ENCODE assay signal across 10 cellular contexts in genomic region chr22:43956383-43956782, GRCh38. TPM values are rescaled to one million over a fixed set of nuclear protein-coding genes. Genes with fewer than 3 reads are reported as not detected.
A peak's percentile ranks its signal among the peaks of the same experiment; 100 is the strongest.
DNase-seq lines count a peak whose midpoint lies in the region; ATAC-seq and TF ChIP-seq lines count a peak whose summit lies in the region.
"Had no signal": no experiment of that assay in that cellular context is flagged by ENCODE, and none has a peak within 500 bp of the region (broad histone marks: within the 10 kb centered on the region; RNA-seq: fewer than 3 reads in every experiment).

No MANE protein-coding gene starts in this region.

- H3K27ac ChIP-seq in angular gyrus (ENCODE audit: low read depth, low read length) (peak overlapping the region; percentile 16), liver (ENCODE audit: low read depth in 1 of 2, low read length in 2 of 2) (peak overlapping the region in 1 of 2 donors; percentile 67), upper lobe of left lung (no peak overlapping the region)

- H3K36me3 ChIP-seq in liver (ENCODE audit: control insufficient read depth in 4 of 4, insufficient read depth in 3 of 4, low read depth in 1 of 4, low read length in 3 of 4) (no peaks in the 10 kb centered on the region), upper lobe of left lung (no peaks in the 10 kb centered on the region)

- H3K27me3 Mint-ChIP-seq in activated naive CD4-positive, alpha-beta T cell treated with anti-CD3 and anti-CD28 coated beads, Interleukin-2, amount 50 U/mL, for 24 hours, result no peaks in the 10 kb centered on the region

- H3K9me3 ChIP-seq in liver (ENCODE audit: control insufficient read depth in 4 of 4, low read length in 3 of 4) (no peaks in the 10 kb centered on the region), upper lobe of left lung (no peaks in the 10 kb centered on the region)

- peaks cover 51% of the 10 kb centered on the region for H3K4me1 Mint-ChIP-seq in activated naive CD4-positive, alpha-beta T cell treated with anti-CD3 and anti-CD28 coated beads, Interleukin-2, amount 50 U/mL, for 24 hours

- 59% methylated on average over 8 of the region's 8 CpGs for WGBS in liver
- WGBS in upper lobe of left lung, 2 donors, result 72 to 75% methylated on average over 8 of the region's 8 CpGs

- peak overlapping the region; percentile 92 for H3K27ac Mint-ChIP-seq in activated naive CD4-positive, alpha-beta T cell treated with anti-CD3 and anti-CD28 coated beads, Interleukin-2, amount 50 U/mL, for 24 hours

- DNase-seq in activated naive CD4-positive, alpha-beta T cell treated with Interleukin-2 at 50 U/mL for 16 hours, result no peak
- DNase-seq in upper lobe of left lung (no peak), hypothalamus (lab: John Stamatoyannopoulos, UW) (no peak), cerebellar nuclear complex (lab: John Stamatoyannopoulos, UW) (no peak)
- DNase-seq: activated CD4-positive, CD25-positive, alpha-beta regulatory T cell; retina had no signal

- H3K4me1 ChIP-seq in liver (ENCODE audit: control insufficient read depth in 4 of 4, insufficient read depth in 4 of 4, low read length in 3 of 4), result peaks cover 6 to 33% (median 22%) of the 10 kb centered on the region in 4 donors
- H3K4me1 ChIP-seq in upper lobe of left lung, result peaks cover 27 to 38% (median 28%) of the 10 kb centered on the region in 4 donors

- no peak for TF ChIP-seq RAD21 in liver (IDR thresholded peaks at IDR 0.05)

- no peak for TF ChIP-seq CTCF in liver (IDR thresholded peaks at IDR 0.05; ENCODE audit: low read depth, low read length, missing input control)
- no peak for TF ChIP-seq CTCF in upper lobe of left lung (IDR thresholded peaks at IDR 0.05)

- H3K27me3 ChIP-seq in liver (ENCODE audit: control insufficient read depth in 4 of 4, insufficient read depth in 4 of 4, low read length in 3 of 4) (no peaks in the 10 kb centered on the region), upper lobe of left lung (no peaks in the 10 kb centered on the region)

- H3K4me3 Mint-ChIP-seq in activated naive CD4-positive, alpha-beta T cell treated with anti-CD3 and anti-CD28 coated beads, Interleukin-2, amount 50 U/mL, for 24 hours, result peak overlapping the region; percentile 94

- H3K9me3 Mint-ChIP-seq in activated naive CD4-positive, alpha-beta T cell treated with anti-CD3 and anti-CD28 coated beads, Interleukin-2, amount 50 U/mL, for 24 hours, result no peaks in the 10 kb centered on the region

- H3K9ac ChIP-seq in liver (ENCODE audit: low read depth in 1 of 2, low read length in 2 of 2), result no peak overlapping the region

- peaks cover 3% of the 10 kb centered on the region for H3K36me3 Mint-ChIP-seq in activated naive CD4-positive, alpha-beta T cell treated with anti-CD3 and anti-CD28 coated beads, Interleukin-2, amount 50 U/mL, for 24 hours

- TF ChIP-seq POLR2A in upper lobe of left lung (IDR thresholded peaks at IDR 0.05), result no peak

- ATAC-seq in upper lobe of left lung (ENCODE audit: low FRiP score in 2 of 2) (no peak), HG02938 (IDR thresholded peaks at IDR 0.05; ENCODE audit: unreplicated experiment) (no peak)

- no peak for TF ChIP-seq EP300 in upper lobe of left lung (IDR thresholded peaks at IDR 0.05)

- peak overlapping the region; percentile 76 to 97 (median 79) for H3K4me3 ChIP-seq in liver (ENCODE audit: low read depth in 1 of 3, low read length in 3 of 3)
- H3K4me3 ChIP-seq in upper lobe of left lung, result peak overlapping the region in 3 of 4 donors; percentile 81 to 98 (median 93)

TF ChIP-seq in liver, 16 proteins besides CTCF, POLR2A, EP300 and RAD21:
- TF ChIP-seq FOXA2 (IDR thresholded peaks at IDR 0.05) (no peak), FOXA1 (IDR thresholded peaks at IDR 0.05) (no peak), SP1 (IDR thresholded peaks at IDR 0.05) (no peak), MAX (IDR thresholded peaks at IDR 0.05) (no peak), TAF1 (conservative IDR thresholded peaks at IDR 0.05) (no peak), HNF4G (IDR thresholded peaks at IDR 0.05) (no peak), REST (IDR thresholded peaks at IDR 0.05) (no peak), YY1 (IDR thresholded peaks at IDR 0.05) (no peak), JUND (IDR thresholded peaks at IDR 0.05) (no peak), GABPA (IDR thresholded peaks at IDR 0.05 in 1 of 2, conservative IDR thresholded peaks at IDR 0.05 in 1 of 2) (no peak), RXRA (IDR thresholded peaks at IDR 0.05) (no peak)
- TF ChIP-seq, protein P1, sequence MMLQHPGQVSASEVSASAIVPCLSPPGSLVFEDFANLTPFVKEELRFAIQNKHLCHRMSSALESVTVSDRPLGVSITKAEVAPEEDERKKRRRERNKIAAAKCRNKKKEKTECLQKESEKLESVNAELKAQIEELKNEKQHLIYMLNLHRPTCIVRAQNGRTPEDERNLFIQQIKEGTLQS (IDR thresholded peaks at IDR 0.05), result no peak

RNA-seq across cellular contexts. Expression of gene SAMM50, which starts 1.1 kb away (rescaled TPM):
- total RNA-seq in liver (10 to 100 TPM; 28.4 to 30.1 TPM), upper lobe of left lung (10 to 100 TPM; 17.8 to 34.7 (median 25.0) TPM)
- polyA plus RNA-seq in liver, result 10 to 100 TPM; 19.2 to 23.6 TPM

RNA-seq across cellular contexts. Expression of gene PNPLA3, which starts 32.8 kb away (rescaled TPM):
- total RNA-seq in liver (10 to 100 TPM; 29.6 to 59.1 TPM), upper lobe of left lung (1 to 10 TPM in 4 of 6 donors, under 1 TPM in 2; 0.59 to 6.3 (median 4.5) TPM)
- 10 to 100 TPM; 15.9 to 19.9 TPM for polyA plus RNA-seq in liver

Comparison
In these comparisons a context has a peak if more than half of its experiments do, and no peak if none do; other contexts are left out.
1. RNA of gene PNPLA3, which starts 32.8 kb away (total RNA-seq): 29.6 to 59.1 TPM in liver; 0.59 to 6.3 TPM in upper lobe of left lung; every median in the first group is over 4 times any median in the second.